Comparison of ENCODE assay signal across 26 cellular contexts in genomic region chr21:19771881-19772280, GRCh38.
A peak's percentile ranks its signal among the peaks of the same experiment; 100 is the strongest.
DNase-seq lines count a peak whose midpoint lies in the region; ATAC-seq, FAIRE-seq and TF ChIP-seq lines count a peak whose summit lies in the region.
"Had no signal": no experiment of that assay in that cellular context is flagged by ENCODE, and none has a peak within 500 bp of the region (broad histone marks: within the 10 kb centered on the region; RNA-seq: fewer than 3 reads in every experiment).

No MANE protein-coding gene starts in this region.

- H2BK15ac ChIP-seq in IMR-90 (ENCODE audit: low read depth, low read length): no peak overlapping the region

- 6% methylated on average over 2 of the region's 2 CpGs for WGBS in A549 (ENCODE audit: missing lambda C conversion rate)
- no CpG with 5 or more reads among the region's 2 CpGs for WGBS in IMR-90 (ENCODE audit: extremely low coverage in 2 of 2, insufficient read length in 1 of 2), 2 experiments
- 14% methylated on average over 2 of the region's 2 CpGs for WGBS in K562 (ENCODE audit: insufficient coverage, low coverage, missing lambda C conversion rate)

- H3K4me1 Mint-ChIP-seq in neural crest cell: no peaks in the 10 kb centered on the region
- no peaks in the 10 kb centered on the region for H3K4me1 Mint-ChIP-seq in CD4-positive, alpha-beta T cell (ENCODE audit: low read depth)
- H3K4me1 Mint-ChIP-seq: B cell; CD4-positive, alpha-beta memory T cell; CD8-positive, alpha-beta memory T cell had no signal

- POLR2A ChIA-PET in A549 (lab: Yijun Ruan, JAX): no interaction called here
- POLR2A ChIA-PET in IMR-90 (lab: Charles Lee; ENCODE audit: unreplicated experiment): no interaction called here
- POLR2A ChIA-PET in K562 (lab: Yijun Ruan, JAX): no interaction called here
- POLR2A ChIA-PET in CD4-positive, alpha-beta T cell (lab: Charles Lee): no interaction called here

- H3K27ac ChIP-seq in A549 (no peak overlapping the region), IMR-90 (ENCODE audit: insufficient read depth, low read length) (no peak overlapping the region), K562 (ENCODE audit: extremely low read depth, low read depth, low read length) (no peak overlapping the region), left ventricle myocardium inferior (replicated peaks) (no peak overlapping the region)
- H3K27ac ChIP-seq in CD4-positive, alpha-beta T cell (ENCODE audit: low read depth, low read length): no peak overlapping the region
- H3K27ac ChIP-seq: BLaER1 treated with 17β-estradiol and CSF1 and Interleukin-3, amounts not matched to agents 10 nM and 100 nM; C4-2B had no signal

- FAIRE-seq in A549 (lab: Jason Lieb, UNC) (no peak), K562 (lab: Jason Lieb, UNC) (no peak)
- FAIRE-seq: A204.1, GM12878, GM12892, GM18507 had no signal

- H4K8ac ChIP-seq in IMR-90 (ENCODE audit: low read depth in 2 of 2, low read length in 2 of 2): no peak overlapping the region

- H3K23ac ChIP-seq in IMR-90 (ENCODE audit: low read depth, low read length): no peak overlapping the region

- ATAC-seq in A549: no peak
- ATAC-seq in IMR-90 (ENCODE audit: low read depth): no peak
- ATAC-seq in K562: no peak
- no peak for ATAC-seq in CD4-positive, alpha-beta T cell (ENCODE audit: poor library complexity)
- ATAC-seq: GM12878 had no signal

- dilution Hi-C loops in IMR-90 (cut with HindIII; ENCODE audit: low sequenced_read_pairs, unreplicated experiment): no loop called here

- no peak overlapping the region for H2BK5ac ChIP-seq in IMR-90 (ENCODE audit: low read depth, low read length, poor library complexity, severe bottlenecking)

- no TSS peak for BruUV-seq in IMR-90 (replicated peaks; lab: Mats Ljungman, UMichigan)
- no TSS peak for BruUV-seq in K562 (replicated peaks; lab: Mats Ljungman, UMichigan)

- no peak overlapping the region for H4K5ac ChIP-seq in IMR-90 (ENCODE audit: low read depth, low read length)

- H4K91ac ChIP-seq in IMR-90 (ENCODE audit: insufficient read depth, low read depth, low read length): no peak overlapping the region

- H3K27me3 ChIP-seq in IMR-90 (ENCODE audit: control insufficient read depth, insufficient read depth, low read length): no peaks in the 10 kb centered on the region
- no peaks in the 10 kb centered on the region for H3K27me3 ChIP-seq in K562 (ENCODE audit: control insufficient read depth in 2 of 2, insufficient read depth in 2 of 2, low read length in 2 of 2)
- H3K27me3 ChIP-seq in CD4-positive, alpha-beta T cell (ENCODE audit: control insufficient read depth, insufficient read depth, low read length): no peaks in the 10 kb centered on the region
- no peaks in the 10 kb centered on the region for H3K27me3 ChIP-seq in left ventricle myocardium inferior (ENCODE audit: low read depth)
- H3K27me3 ChIP-seq: BLaER1 treated with 17β-estradiol and CSF1 and Interleukin-3, amounts not matched to agents 10 nM and 100 nM had no signal

- H3K18ac ChIP-seq in IMR-90 (ENCODE audit: low read depth, low read length): no peak overlapping the region

- intact Hi-C loops in IMR-90 (cut with micrococcal nuclease) (no loop called here), K562 (cut with micrococcal nuclease) (no loop called here), left ventricle myocardium inferior (cut with micrococcal nuclease) (no loop called here)
- intact Hi-C loops in CD4-positive, alpha-beta T cell (cut with DNase I, micrococcal nuclease): no loop called here

- no peaks in the 10 kb centered on the region for H3K36me3 Mint-ChIP-seq in neural crest cell (ENCODE audit: low read depth)
- H3K36me3 Mint-ChIP-seq in CD4-positive, alpha-beta T cell (ENCODE audit: low read depth): no peaks in the 10 kb centered on the region
- H3K36me3 Mint-ChIP-seq: CD4-positive, alpha-beta memory T cell; CD8-positive, alpha-beta memory T cell had no signal

- CTCF ChIA-PET in A549 (lab: Yijun Ruan, JAX): no interaction called here
- CTCF ChIA-PET in IMR-90 (lab: Yijun Ruan, JAX): no interaction called here
- CTCF ChIA-PET in K562 (lab: Yijun Ruan, JAX; ENCODE audit: low intra/inter-chr PET ratio): no interaction called here
- CTCF ChIA-PET in CD4-positive, alpha-beta T cell (lab: Charles Lee): no interaction called here

- no peak overlapping the region for H2BK20ac ChIP-seq in IMR-90 (ENCODE audit: low read depth, low read length)

- H3K27me3 Mint-ChIP-seq in neural crest cell (ENCODE audit: low read depth): no peaks in the 10 kb centered on the region
- no peaks in the 10 kb centered on the region for H3K27me3 Mint-ChIP-seq in CD4-positive, alpha-beta T cell
- H3K27me3 Mint-ChIP-seq: B cell; CD4-positive, alpha-beta memory T cell; CD8-positive, alpha-beta memory T cell had no signal

- no peak overlapping the region for H3K14ac ChIP-seq in IMR-90 (replicated peaks; ENCODE audit: low read depth, low read length)

- no peaks in the 10 kb centered on the region for H3K9me3 Mint-ChIP-seq in neural crest cell
- H3K9me3 Mint-ChIP-seq in CD4-positive, alpha-beta T cell: peaks cover 5% of the 10 kb centered on the region

- H2AK9ac ChIP-seq in IMR-90 (replicated peaks; ENCODE audit: low read depth, low read length, poor library complexity): no peak overlapping the region

- TF ChIP-seq CTCF in A549 (IDR thresholded peaks at IDR 0.05) (no peak), IMR-90 (conservative IDR thresholded peaks at IDR 0.05; ENCODE audit: low read depth, low read length) (no peak), K562 (IDR thresholded peaks at IDR 0.05 in 2 of 3, conservative IDR thresholded peaks at IDR 0.05 in 1 of 3; ENCODE audit: insufficient read depth in 2 of 3, low read depth in 1 of 3, low read length in 3 of 3) (no peak), neural crest cell (conservative IDR thresholded peaks at IDR 0.05) (no peak), left ventricle myocardium inferior (IDR thresholded peaks at IDR 0.05; ENCODE audit: borderline replicate concordance) (no peak)
- TF ChIP-seq CTCF in CD4-positive, alpha-beta T cell (IDR thresholded peaks at IDR 0.05): no peak

- TF ChIP-seq EP300 in A549 (IDR thresholded peaks at IDR 0.05): no peak
- TF ChIP-seq EP300 in K562 (IDR thresholded peaks at IDR 0.05; ENCODE audit: low read length): no peak

- H2AFZ ChIP-seq in IMR-90 (replicated peaks; ENCODE audit: low read length, poor library complexity): no peak overlapping the region
- no peak overlapping the region for H2AFZ ChIP-seq in K562 (ENCODE audit: low read depth, low read length)

- no peak overlapping the region for H2AK5ac ChIP-seq in IMR-90 (ENCODE audit: low read depth, low read length)

- H4K20me1 ChIP-seq in IMR-90 (ENCODE audit: insufficient read depth, low read length) (no peaks in the 10 kb centered on the region), K562 (replicated peaks; ENCODE audit: control insufficient read depth, insufficient read depth, low read length) (no peaks in the 10 kb centered on the region)
- H4K20me1 ChIP-seq: BLaER1 treated with 17β-estradiol and CSF1 and Interleukin-3, amounts not matched to agents 10 nM and 100 nM had no signal

- H3K9me3 ChIP-seq in A549: no peaks in the 10 kb centered on the region
- no peaks in the 10 kb centered on the region for H3K9me3 ChIP-seq in IMR-90 (ENCODE audit: control insufficient read depth, insufficient read depth, low read length)
- no peaks in the 10 kb centered on the region for H3K9me3 ChIP-seq in K562 (replicated peaks; ENCODE audit: control insufficient read depth, insufficient read depth, low read depth, low read length)
- no peaks in the 10 kb centered on the region for H3K9me3 ChIP-seq in CD4-positive, alpha-beta T cell (ENCODE audit: control insufficient read depth, low read length)
- peaks cover 6% of the 10 kb centered on the region for H3K9me3 ChIP-seq in left ventricle myocardium inferior (replicated peaks)
- H3K9me3 ChIP-seq: BLaER1 treated with 17β-estradiol and CSF1 and Interleukin-3, amounts not matched to agents 10 nM and 100 nM had no signal

- peak overlapping the region; percentile 88 for H3K27ac Mint-ChIP-seq in neural crest cell (ENCODE audit: unreplicated experiment)
- H3K27ac Mint-ChIP-seq in CD4-positive, alpha-beta T cell: no peak overlapping the region
- H3K27ac Mint-ChIP-seq: B cell; CD4-positive, alpha-beta memory T cell; CD8-positive, alpha-beta memory T cell had no signal

- H3K4me2 ChIP-seq in A549 (no peak overlapping the region), IMR-90 (ENCODE audit: low read depth, low read length) (no peak overlapping the region), K562 (ENCODE audit: insufficient read depth, low read length) (no peak overlapping the region)
- H3K4me2 ChIP-seq: BLaER1 treated with 17β-estradiol and CSF1 and Interleukin-3, amounts not matched to agents 10 nM and 100 nM had no signal

- no peak for TF ChIP-seq POLR2A in A549 (IDR thresholded peaks at IDR 0.05; ENCODE audit: low read length)
- TF ChIP-seq POLR2A in IMR-90 (IDR thresholded peaks at IDR 0.05; ENCODE audit: low read depth, low read length): no peak
- TF ChIP-seq POLR2A in K562 (conservative IDR thresholded peaks at IDR 0.05): no peak

- TF ChIP-seq RAD21 in A549 (conservative IDR thresholded peaks at IDR 0.05 in 1 of 2, IDR thresholded peaks at IDR 0.05 in 1 of 2) (no peak), IMR-90 (IDR thresholded peaks at IDR 0.05; ENCODE audit: low read length) (no peak), K562 (CRISPR knock-in tag; conservative IDR thresholded peaks at IDR 0.05 in 1 of 2, IDR thresholded peaks at IDR 0.05 in 1 of 2) (no peak)

- H3K36me3 ChIP-seq in IMR-90 (ENCODE audit: control insufficient read depth, insufficient read depth, low read length): no peaks in the 10 kb centered on the region
- no peaks in the 10 kb centered on the region for H3K36me3 ChIP-seq in K562 (ENCODE audit: control insufficient read depth, insufficient read depth, low read length)
- H3K36me3 ChIP-seq in left ventricle myocardium inferior: no peaks in the 10 kb centered on the region
- H3K36me3 ChIP-seq: BLaER1 treated with 17β-estradiol and CSF1 and Interleukin-3, amounts not matched to agents 10 nM and 100 nM had no signal

- no peaks in the 10 kb centered on the region for H3K79me2 ChIP-seq in K562 (ENCODE audit: control insufficient read depth, insufficient read depth, low read length)

- no peak overlapping the region for H3K4me3 Mint-ChIP-seq in neural crest cell
- no peak overlapping the region for H3K4me3 Mint-ChIP-seq in CD4-positive, alpha-beta T cell
- H3K4me3 Mint-ChIP-seq: B cell; CD4-positive, alpha-beta memory T cell had no signal

- no peak overlapping the region for H3K9ac ChIP-seq in IMR-90 (ENCODE audit: low read depth, low read length)
- H3K9ac ChIP-seq in K562 (ENCODE audit: insufficient read depth in 1 of 2, low read depth in 2 of 2, low read length in 2 of 2): no peak overlapping the region
- H3K9ac ChIP-seq: BLaER1 treated with 17β-estradiol and CSF1 and Interleukin-3, amounts not matched to agents 10 nM and 100 nM had no signal

- no peaks in the 10 kb centered on the region for H3K79me1 ChIP-seq in IMR-90 (ENCODE audit: low read depth in 1 of 2, low read length in 2 of 2)

- DNase-seq in A549 (ENCODE audit: low read depth in 1 of 2, low spot score in 1 of 2) (no peak), IMR-90 (no peak), K562 (ENCODE audit: extremely low read depth in 1 of 4, low spot score in 3 of 4) (no peak), neural crest cell (ENCODE audit: low read depth, low spot score) (no peak), left ventricle myocardium inferior (no peak), NOMO-1 (lab: John Stamatoyannopoulos, UW; ENCODE audit: unreplicated experiment in 2 of 2) (no peak)
- no peak for DNase-seq in CD4-positive, alpha-beta T cell
- DNase-seq: 8988T; AML-193; CD4-positive, alpha-beta memory T cell; CD8-positive, alpha-beta memory T cell; COR-L47; DMS 273 treated with DMSO at 0.1 percent for 48 hours; DMS153; DMS53; DMS79; DND-41; EL; GDM1 had no signal

- H3K4me1 ChIP-seq in A549: no peaks in the 10 kb centered on the region
- no peaks in the 10 kb centered on the region for H3K4me1 ChIP-seq in IMR-90 (ENCODE audit: control insufficient read depth, insufficient read depth, low read length)
- no peaks in the 10 kb centered on the region for H3K4me1 ChIP-seq in K562 (replicated peaks in 1 of 2; ENCODE audit: control insufficient read depth in 2 of 2, insufficient read depth in 2 of 2, low read length in 2 of 2)
- no peaks in the 10 kb centered on the region for H3K4me1 ChIP-seq in left ventricle myocardium inferior
- H3K4me1 ChIP-seq: BLaER1 treated with 17β-estradiol and CSF1 and Interleukin-3, amounts not matched to agents 10 nM and 100 nM had no signal

- no peak overlapping the region for H3K4me3 ChIP-seq in A549
- no peak overlapping the region for H3K4me3 ChIP-seq in IMR-90 (ENCODE audit: insufficient read depth, low read depth, low read length)
- no peak overlapping the region for H3K4me3 ChIP-seq in K562
- no peak overlapping the region for H3K4me3 ChIP-seq in left ventricle myocardium inferior
- H3K4me3 ChIP-seq: BLaER1 treated with 17β-estradiol and CSF1 and Interleukin-3, amounts not matched to agents 10 nM and 100 nM; GM12878 had no signal

- H2BK120ac ChIP-seq in IMR-90 (ENCODE audit: low read depth, low read length): no peak overlapping the region

- in situ Hi-C loops in IMR-90 (cut with MboI; ENCODE audit: low sequenced_read_pairs): no loop called here
- in situ Hi-C loops in K562 (cut with MboI): no loop called here

- H3K56ac ChIP-seq in IMR-90 (ENCODE audit: extremely low read depth, insufficient read depth, low read length): no peak overlapping the region

- H3K9me1 ChIP-seq in IMR-90 (ENCODE audit: insufficient read depth, low read length) (no peaks in the 10 kb centered on the region), K562 (ENCODE audit: control insufficient read depth, insufficient read depth, low read length) (no peaks in the 10 kb centered on the region)

- H3K4ac ChIP-seq in IMR-90 (ENCODE audit: low read depth, low read length): no peak overlapping the region

Comparison
In these comparisons a context has a peak if more than half of its experiments do, and no peak if none do; other contexts are left out.
1. Of the 35 proteins assayed by ChIP-seq in both K562 and A549: peak only in K562: none; only in A549: MAFK; in both: none; in neither: 34.